15 cellular contexts compared by ENCODE assay signal in the genomic region with DNA sequence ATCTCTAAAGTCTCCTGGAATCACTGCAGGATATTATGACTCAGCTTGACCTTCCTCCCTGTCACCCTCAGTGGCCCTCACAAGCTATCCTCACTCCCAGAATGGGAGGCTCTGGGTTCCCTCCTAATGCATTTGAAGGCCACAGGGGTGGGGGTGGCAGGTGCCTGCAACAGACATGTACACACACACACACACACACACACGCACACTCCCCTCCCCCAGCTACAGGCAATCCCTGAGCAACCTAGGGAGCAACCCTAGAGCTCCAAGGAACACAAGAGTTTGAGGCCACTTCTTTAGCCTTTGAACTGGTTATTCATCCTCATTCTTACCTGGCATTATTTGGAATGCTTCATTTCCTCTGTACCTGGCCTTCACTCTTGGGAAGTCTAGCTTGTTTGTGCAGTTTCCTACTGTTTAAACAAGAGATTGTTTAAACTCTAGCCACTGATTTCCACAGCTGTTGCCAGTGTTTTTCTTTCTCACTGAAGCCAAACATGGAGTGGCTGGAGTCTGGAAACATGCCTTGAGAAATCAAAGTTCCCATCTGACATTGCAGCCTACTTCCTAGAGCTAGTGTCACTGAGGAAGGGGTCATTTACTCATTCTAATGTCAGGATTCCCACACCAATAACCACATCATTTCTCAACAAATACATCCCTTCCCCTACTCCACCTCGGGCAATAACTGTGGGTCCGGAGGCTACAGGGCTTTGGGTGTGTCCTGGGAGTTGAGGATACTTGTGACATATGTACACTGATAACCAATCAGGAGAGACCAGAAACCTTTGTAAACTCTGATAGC. TPM values are rescaled to one million over a fixed set of nuclear protein-coding genes. Genes with fewer than 3 reads are reported as not detected.
DNase-seq lines count a peak whose midpoint lies in the region; ATAC-seq, FAIRE-seq and TF ChIP-seq lines count a peak whose summit lies in the region.
"Had no signal": no experiment of that assay in that cellular context is flagged by ENCODE, and none has a peak within 500 bp of the region (broad histone marks: within the 10 kb centered on the region; RNA-seq: fewer than 3 reads in every experiment).

No MANE protein-coding gene starts in this region.

- FAIRE-seq in pancreas (lab: Jason Lieb, UNC), result no peak
- FAIRE-seq: TTC549 had no signal

- DNase-seq in NCI-H748 (lab: John Stamatoyannopoulos, UW; ENCODE audit: unreplicated experiment) (peak; percentile 71), erythroblast (lab: John Stamatoyannopoulos, UW) (peak; percentile 23 to 67), pancreas (peak in 4 of 6 donors; percentile 39 to 79 (median 62)), retina (no peak), COLO668 (lab: John Stamatoyannopoulos, UW; ENCODE audit: unreplicated experiment) (no peak), DMS 273 treated with DMSO at 0.1 percent for 48 hours (lab: John Stamatoyannopoulos, UW) (no peak)
- DNase-seq: amygdala, BE2C, GDM1, NCI-H2227 treated with DMSO at 0.1 percent for 48 hours had no signal

- WGBS in pancreas, 2 donors, result 14 to 16% methylated on average over 3 of the region's 3 CpGs

- no peaks in the 10 kb centered on the region for H3K9me3 ChIP-seq in pancreas
- H3K9me3 ChIP-seq: BE2C had no signal

- ATAC-seq in pancreas (peak; percentile 92 to 96 (median 93)), GM18909 (IDR thresholded peaks at IDR 0.05; ENCODE audit: poor library complexity, unreplicated experiment) (no peak)

- no peak for TF ChIP-seq POLR2A in erythroblast (IDR thresholded peaks at IDR 0.05; ENCODE audit: low read length)

- H3K4me1 ChIP-seq in pancreas, result peaks cover 25 to 54% (median 40%) of the 10 kb centered on the region in 3 donors
- H3K4me1 ChIP-seq: BE2C had no signal

- H3K27ac ChIP-seq in C4-2B, result peak overlapping the region; percentile 95
- peak overlapping the region in 2 of 4 donors; percentile 61 to 68 for H3K27ac ChIP-seq in pancreas
- H3K27ac ChIP-seq: KMS-11, skin epidermis had no signal

- TF ChIP-seq CTCF in C4-2B (conservative IDR thresholded peaks at IDR 0.05), result no peak
- no peak for TF ChIP-seq CTCF in pancreas (IDR thresholded peaks at IDR 0.05)

- H3K4me3 ChIP-seq in pancreas, result no peak overlapping the region
- H3K4me3 ChIP-seq: skin epidermis had no signal

- peaks cover 0 to 22% (median under 1%) of the 10 kb centered on the region in 4 donors for H3K27me3 ChIP-seq in pancreas
- H3K27me3 ChIP-seq: BE2C had no signal

- no peaks in the 10 kb centered on the region for H3K36me3 ChIP-seq in pancreas
- H3K36me3 ChIP-seq: BE2C had no signal

- intact Hi-C loops in pancreas (cut with DNase I), result no loop called here

RNA-seq across cellular contexts. Expression of a gene that starts 37.7 kb away (rescaled TPM):
- total RNA-seq in pancreas, result 100 to 1,000 TPM in 1 of 6 donors, 10 to 100 TPM in 5; 26.3 to 106 (median 53.4) TPM
- polyA plus RNA-seq in pancreas, result 10 to 100 TPM; 17.1 to 37.5 TPM

Comparison
In these comparisons a context has a peak if more than half of its experiments do, and no peak if none do; other contexts are left out.
1. DNase-seq: peak in NCI-H748 (single experiment), erythroblast (2 of 2) and pancreas (4 of 6); none in retina (single experiment), COLO668 (single experiment) and DMS 273 treated with DMSO at 0.1 percent for 48 hours (single experiment).